In the genomic region with DNA sequence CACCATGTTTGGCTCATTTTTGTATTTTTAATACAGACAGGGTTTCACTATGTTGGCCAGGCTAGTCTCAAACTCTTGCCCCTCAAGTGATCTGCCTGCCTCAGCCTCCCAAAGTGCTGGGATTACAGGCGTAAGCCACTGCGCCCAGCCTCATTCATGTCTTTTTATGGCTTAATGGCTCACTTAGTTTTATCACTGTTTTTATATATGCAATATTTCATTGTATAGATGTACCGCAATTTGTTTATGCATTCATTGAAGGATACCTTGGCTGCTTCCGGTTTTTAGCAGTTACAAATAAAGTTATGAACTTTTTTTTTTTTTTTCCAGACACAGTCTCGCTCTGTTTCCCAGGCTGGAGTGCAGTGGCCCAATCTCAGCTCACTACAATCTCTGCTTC, we compare ENCODE assay signal across 29 cellular contexts. TPM values are rescaled to one million over a fixed set of nuclear protein-coding genes. Genes with fewer than 3 reads are reported as not detected.
"Had no signal": no experiment of that assay in that cellular context is flagged by ENCODE, and none has a peak within 500 bp of the region (broad histone marks: within the 10 kb centered on the region; RNA-seq: fewer than 3 reads in every experiment).

No MANE protein-coding gene starts in this region.

- H3K9me3 ChIP-seq: adrenal gland, ascending aorta had no signal

- H3K27ac ChIP-seq: adrenal gland, ascending aorta, cardiac muscle cell had no signal

- H3K4me3 ChIP-seq: adrenal gland, ascending aorta, cardiac muscle cell had no signal

- H3K27me3 ChIP-seq: adrenal gland, ascending aorta, cardiac muscle cell had no signal

- DNase-seq: activated B cell treated with CpG ODN at 0.5 μM for 24 hours; activated CD4-positive, alpha-beta T cell treated with anti-CD3 and anti-CD28 coated beads, Interleukin-2, amount 50 U/mL, for 1 hour; activated CD4-positive, alpha-beta T cell treated with anti-CD3 and anti-CD28 coated beads, Interleukin-2, amount 50 U/mL, for 4 hours; activated CD4-positive, CD25-positive, alpha-beta regulatory T cell treated with anti-CD3 and anti-CD28 coated beads, Interleukin-2, amount 50 U/mL, for 72 hours; activated CD8-positive, alpha-beta memory T cell treated with anti-CD3 and anti-CD28 coated beads, Interleukin-2, amount 50 U/mL, for 4 hours; activated effector memory CD4-positive, alpha-beta T cell treated with anti-CD3 and anti-CD28 coated beads, Interleukin-2, amount 50 U/mL, for 16 hours; activated gamma-delta T cell treated with Interleukin-2 at 50 U/mL for 16 hours; activated naive CD4-positive, alpha-beta T cell; activated naive CD4-positive, alpha-beta T cell treated with anti-CD3 and anti-CD28 coated beads, Interleukin-2, amount 50 U/mL, for 16 hours; activated naive CD8-positive, alpha-beta T cell treated with anti-CD3 and anti-CD28 coated beads for 36 hours; activated T-cell treated with anti-CD3 and anti-CD28 coated beads for 4 hours; activated T-cell treated with anti-CD3 and anti-CD28 coated beads, Interleukin-2, amount 50 U/mL, for 1 hour; activated T-cell treated with anti-CD3 and anti-CD28 coated beads, Interleukin-2, amount 50 U/mL, for 4 hours; activated T-cell treated with anti-CD3 and anti-CD28 coated beads, Interleukin-2, amount 50 U/mL, for 72 hours; adrenal gland; amniotic stem cell; cerebellar nuclear complex; T-helper 9 cell had no signal

- ATAC-seq: activated CD8-positive, alpha-beta T cell treated with anti-CD3 and anti-CD28 coated beads for 36 hours had no signal

- H3K36me3 ChIP-seq: adrenal gland, ascending aorta, cardiac muscle cell had no signal

RNA-seq across cellular contexts. Expression of a gene that starts 5.5 kb away (rescaled TPM):
- total RNA-seq: activated B cell treated with CpG ODN at 0.5 μM for 24 hours had no signal

RNA-seq across cellular contexts. Expression of a gene that starts 27.0 kb away (rescaled TPM):
- total RNA-seq: activated B cell treated with CpG ODN at 0.5 μM for 24 hours; activated CD4-positive, alpha-beta memory T cell treated with anti-CD3 and anti-CD28 coated beads for 36 hours; activated CD4-positive, alpha-beta T cell treated with anti-CD3 and anti-CD28 coated beads, Interleukin-2, amount 10 ng/mL, durations not matched to agents 24 days and 14 days; activated CD8-positive, alpha-beta memory T cell treated with anti-CD3 and anti-CD28 coated beads for 36 hours; activated CD8-positive, alpha-beta T cell treated with anti-CD3 and anti-CD28 coated beads for 36 hours; activated naive CD8-positive, alpha-beta T cell treated with anti-CD3 and anti-CD28 coated beads for 36 hours; activated T-helper 1 cell treated with anti-CD3 and anti-CD28 coated beads, Interleukin-12 subunit alpha, Interleukin-12 subunit beta, Interleukin-2, Interleukin-4 antibody, amounts not matched to agents 30 ng/mL and 10 ng/mL and 1 ng/mL, durations not matched to agents 14 hours and 24 hours and 36 hours; ascending aorta had no signal

RNA-seq across cellular contexts. Expression of a gene that starts 54.9 kb away (rescaled TPM):
- total RNA-seq: activated B cell treated with CpG ODN at 0.5 μM for 24 hours; activated CD4-positive, alpha-beta T cell treated with anti-CD3 and anti-CD28 coated beads, Interleukin-2, amount 10 ng/mL, durations not matched to agents 24 days and 14 days; activated CD8-positive, alpha-beta memory T cell treated with anti-CD3 and anti-CD28 coated beads for 36 hours; activated CD8-positive, alpha-beta T cell treated with anti-CD3 and anti-CD28 coated beads for 36 hours; activated naive CD4-positive, alpha-beta T cell treated with anti-CD3 and anti-CD28 coated beads for 36 hours; activated naive CD4-positive, alpha-beta T cell treated with anti-CD3 and anti-CD28 coated beads, Interleukin-2, amount 50 U/mL, for 72 hours; activated naive CD8-positive, alpha-beta T cell treated with anti-CD3 and anti-CD28 coated beads for 36 hours; activated T-cell treated with anti-CD3 and anti-CD28 coated beads, Interleukin-2, amount 50 U/mL, for 4 hours; activated T-cell treated with anti-CD3 and anti-CD28 coated beads, Interleukin-2, amount 50 U/mL, for 72 hours; activated T-helper 1 cell treated with anti-CD3 and anti-CD28 coated beads, Interleukin-12 subunit alpha, Interleukin-12 subunit beta, Interleukin-2, Interleukin-4 antibody, amounts not matched to agents 30 ng/mL and 10 ng/mL and 1 ng/mL, durations not matched to agents 14 hours and 24 hours and 36 hours; activated T-helper 17 cell treated with anti-CD3 and anti-CD28 coated beads, Interleukin-2, amount 50 U/mL, for 72 hours; ascending aorta; bronchial epithelial cell had no signal
